ENCODE assay signal across 27 cellular contexts in the genomic region with DNA sequence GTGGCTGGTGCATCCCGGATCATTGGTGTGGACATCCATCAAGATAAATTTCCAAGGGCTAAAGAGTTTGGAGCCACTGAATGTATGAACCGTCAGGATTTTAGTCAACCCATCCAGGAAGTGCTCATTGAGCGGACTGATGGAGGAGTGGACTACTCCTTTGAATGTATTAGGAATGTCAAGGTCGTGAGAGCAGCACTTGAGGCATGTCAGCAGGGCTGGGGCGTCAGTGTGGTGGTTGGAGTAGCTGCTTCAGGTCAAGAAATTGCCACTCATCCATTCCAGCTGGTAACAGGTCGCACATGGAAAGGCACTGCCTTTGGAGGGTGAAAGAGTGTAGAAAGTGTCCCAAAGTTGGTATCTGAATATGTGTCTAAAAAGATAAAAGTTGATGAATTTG.
"Had no signal": no experiment of that assay in that cellular context is flagged by ENCODE, and none has a peak within 500 bp of the region (broad histone marks: within the 10 kb centered on the region; RNA-seq: fewer than 3 reads in every experiment).

No MANE protein-coding gene starts in this region.

- H3K27me3 ChIP-seq: ascending aorta had no signal

- H3K4me1 ChIP-seq: ascending aorta had no signal

- H3K4me3 ChIP-seq: ascending aorta, cardiac muscle cell had no signal

- H3K9me3 ChIP-seq: ascending aorta had no signal

- H3K36me3 ChIP-seq: ascending aorta, cardiac muscle cell had no signal

- DNase-seq: activated B cell treated with CpG ODN at 0.5 μM for 24 hours; activated CD4-positive, alpha-beta memory T cell treated with anti-CD3 and anti-CD28 coated beads for 36 hours; activated CD4-positive, alpha-beta T cell treated with anti-CD3 and anti-CD28 coated beads for 4 hours; activated CD4-positive, alpha-beta T cell treated with anti-CD3 and anti-CD28 coated beads, Interleukin-2, amount 10 ng/mL, durations not matched to agents 24 days and 14 days; activated CD4-positive, alpha-beta T cell treated with anti-CD3 and anti-CD28 coated beads, Interleukin-2, amount 50 U/mL, for 1 hour; activated CD4-positive, alpha-beta T cell treated with anti-CD3 and anti-CD28 coated beads, Interleukin-2, amount 50 U/mL, for 4 hours; activated CD4-positive, CD25-positive, alpha-beta regulatory T cell treated with anti-CD3 and anti-CD28 coated beads, Interleukin-2, amount 50 U/mL, for 72 hours; activated CD8-positive, alpha-beta memory T cell treated with anti-CD3 and anti-CD28 coated beads for 24 hours; activated CD8-positive, alpha-beta memory T cell treated with anti-CD3 and anti-CD28 coated beads, Interleukin-2, amount 10 ng/mL, durations not matched to agents 7 days and 5 days; activated CD8-positive, alpha-beta memory T cell treated with anti-CD3 and anti-CD28 coated beads, Interleukin-2, amount 50 U/mL, for 48 hours; activated CD8-positive, alpha-beta T cell treated with anti-CD3 and anti-CD28 coated beads, Interleukin-2, amount 10 ng/mL, durations not matched to agents 7 days and 5 days; activated effector memory CD4-positive, alpha-beta T cell treated with Interleukin-2 at 50 U/mL for 16 hours; activated gamma-delta T cell; activated naive CD4-positive, alpha-beta T cell treated with anti-CD3 and anti-CD28 coated beads, Interleukin-2, amount 10 ng/mL, durations not matched to agents 7 days and 5 days; activated naive CD4-positive, alpha-beta T cell treated with Interleukin-2 at 50 U/mL for 16 hours; activated naive CD8-positive, alpha-beta T cell treated with anti-CD3 and anti-CD28 coated beads, Interleukin-2, amount 10 ng/mL, durations not matched to agents 7 days and 5 days; activated naive CD8-positive, alpha-beta T cell treated with anti-CD3 and anti-CD28 coated beads, Interleukin-2, amount 50 U/mL, for 24 hours; activated T-cell treated with anti-CD3 and anti-CD28 coated beads, Interleukin-2, amount 50 U/mL, for 24 hours; activated T-cell treated with anti-CD3 and anti-CD28 coated beads, Interleukin-2, amount 50 U/mL, for 48 hours; amygdala; cerebellar nuclear complex; T-helper 1 cell; T-helper 2 cell; T-helper 9 cell had no signal

- H3K27ac ChIP-seq: ascending aorta, VCaP had no signal
